8 cellular contexts compared by ENCODE assay signal in genomic region chr6:149963462-149964242, GRCh38. TPM values are rescaled to one million over a fixed set of nuclear protein-coding genes. Genes with fewer than 3 reads are reported as not detected.
A peak's percentile ranks its signal among the peaks of the same experiment; 100 is the strongest.
DNase-seq lines count a peak whose midpoint lies in the region.

A gene with protein sequence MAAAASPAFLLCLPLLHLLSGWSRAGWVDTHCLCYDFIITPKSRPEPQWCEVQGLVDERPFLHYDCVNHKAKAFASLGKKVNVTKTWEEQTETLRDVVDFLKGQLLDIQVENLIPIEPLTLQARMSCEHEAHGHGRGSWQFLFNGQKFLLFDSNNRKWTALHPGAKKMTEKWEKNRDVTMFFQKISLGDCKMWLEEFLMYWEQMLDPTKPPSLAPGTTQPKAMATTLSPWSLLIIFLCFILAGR (plus strand): TSS chr6:149963943. CDS start chr6:149964050, 107 bp downstream.

- peak within 1 kb of the TSS; percentile 88 to 98 (median 93) for H3K4me3 Mint-ChIP-seq in CD4-positive, alpha-beta memory T cell

- no peaks in the 10 kb centered on the region for H3K36me3 ChIP-seq in CD4-positive, alpha-beta memory T cell (ENCODE audit: insufficient read depth, low read length)

- no peak within 1 kb of the TSS for H3K27ac ChIP-seq in CD4-positive, alpha-beta memory T cell (ENCODE audit: low read depth, low read length)

- H3K36me3 Mint-ChIP-seq in CD4-positive, alpha-beta memory T cell: peaks cover under 1 to 3% of the 10 kb centered on the region in 2 donors

- peaks cover 14 to 36% (median 23%) of the 10 kb centered on the region in 4 donors for H3K4me1 Mint-ChIP-seq in CD4-positive, alpha-beta memory T cell

- peak within 1 kb of the TSS; percentile 78 to 92 (median 82) for H3K27ac Mint-ChIP-seq in CD4-positive, alpha-beta memory T cell

- no peaks in the 10 kb centered on the region for H3K9me3 ChIP-seq in CD4-positive, alpha-beta memory T cell (ENCODE audit: control insufficient read depth in 1 of 2, low read length in 2 of 2)

- CTCF ChIA-PET in CD4-positive, alpha-beta memory T cell (lab: Charles Lee; ENCODE audit: partially characterized antibody): no interaction called here

- H3K9me3 Mint-ChIP-seq in CD4-positive, alpha-beta memory T cell: peaks cover 0 to 3% (median 0%) of the 10 kb centered on the region in 8 donors

- H3K27me3 Mint-ChIP-seq in CD4-positive, alpha-beta memory T cell: peaks cover 48 to 86% of the 10 kb centered on the region in 2 donors

- H3K27me3 ChIP-seq in CD4-positive, alpha-beta memory T cell (ENCODE audit: insufficient read depth, low read length): peaks cover 44% of the 10 kb centered on the region

- POLR2A ChIA-PET in CD4-positive, alpha-beta memory T cell (lab: Charles Lee; ENCODE audit: partially characterized antibody): interaction anchor here (0.6 kb wide), 1 partner anchor 30 kb away, joined by 4 read pairs; no protein-coding TSS in a partner anchor

- intact Hi-C loops in CD4-positive, alpha-beta memory T cell (cut with micrococcal nuclease): loop anchor here (1.0 to 2.0 kb wide), 3 partner anchors 22 to 41 kb away; no protein-coding TSS in a partner anchor

- H3K4me3 ChIP-seq in CD4-positive, alpha-beta memory T cell (ENCODE audit: low read length in 2 of 2): peak within 1 kb of the TSS; percentile 39 to 65
- peak within 1 kb of the TSS; percentile 61 for H3K4me3 ChIP-seq in iPS-11a (ENCODE audit: low read depth, low read length)
- H3K4me3 ChIP-seq in skeletal muscle cell (ENCODE audit: low read depth, low read length): peak within 1 kb of the TSS; percentile 62

- peak; percentile 64 to 74 (median 72) for DNase-seq in CD4-positive, alpha-beta memory T cell
- peak; percentile 83 for DNase-seq in H4 (ENCODE audit: low spot score)
- DNase-seq in NCI-H1436 treated with DMSO at 0.1 percent for 48 hours (lab: John Stamatoyannopoulos, UW): peak; percentile 3
- DNase-seq in T1000 (lab: John Stamatoyannopoulos, UW): peak; percentile 30
- peak; percentile 90 for DNase-seq in astrocyte of the hippocampus (ENCODE audit: low read depth, low spot score)
- peak; percentile 81 for DNase-seq in skeletal muscle cell (ENCODE audit: low read depth)
- DNase-seq in SHP77 treated with DMSO at 0.1 percent for 48 hours (lab: John Stamatoyannopoulos, UW): no peak

- peaks cover 30% of the 10 kb centered on the region for H3K4me1 ChIP-seq in CD4-positive, alpha-beta memory T cell (ENCODE audit: insufficient read depth, low read length)

RNA-seq across cellular contexts. Expression of the gene that starts here (rescaled TPM):
- total RNA-seq in CD4-positive, alpha-beta memory T cell: not detected
- not detected for polyA plus RNA-seq in CD4-positive, alpha-beta memory T cell
- total RNA-seq in H4 (2014; rRNA removed; shearing (Covaris generic)): 3.4 and 3.9 TPM in 2 replicates

Comparison
In these comparisons a context has a peak if more than half of its experiments do, and no peak if none do; other contexts are left out.
1. Peak in DNase-seq and H3K4me3 ChIP-seq in CD4-positive, alpha-beta memory T cell; RNA of the gene not detected or under 1 TPM.